ENCODE assay signal across 16 cellular contexts in the genomic region with DNA sequence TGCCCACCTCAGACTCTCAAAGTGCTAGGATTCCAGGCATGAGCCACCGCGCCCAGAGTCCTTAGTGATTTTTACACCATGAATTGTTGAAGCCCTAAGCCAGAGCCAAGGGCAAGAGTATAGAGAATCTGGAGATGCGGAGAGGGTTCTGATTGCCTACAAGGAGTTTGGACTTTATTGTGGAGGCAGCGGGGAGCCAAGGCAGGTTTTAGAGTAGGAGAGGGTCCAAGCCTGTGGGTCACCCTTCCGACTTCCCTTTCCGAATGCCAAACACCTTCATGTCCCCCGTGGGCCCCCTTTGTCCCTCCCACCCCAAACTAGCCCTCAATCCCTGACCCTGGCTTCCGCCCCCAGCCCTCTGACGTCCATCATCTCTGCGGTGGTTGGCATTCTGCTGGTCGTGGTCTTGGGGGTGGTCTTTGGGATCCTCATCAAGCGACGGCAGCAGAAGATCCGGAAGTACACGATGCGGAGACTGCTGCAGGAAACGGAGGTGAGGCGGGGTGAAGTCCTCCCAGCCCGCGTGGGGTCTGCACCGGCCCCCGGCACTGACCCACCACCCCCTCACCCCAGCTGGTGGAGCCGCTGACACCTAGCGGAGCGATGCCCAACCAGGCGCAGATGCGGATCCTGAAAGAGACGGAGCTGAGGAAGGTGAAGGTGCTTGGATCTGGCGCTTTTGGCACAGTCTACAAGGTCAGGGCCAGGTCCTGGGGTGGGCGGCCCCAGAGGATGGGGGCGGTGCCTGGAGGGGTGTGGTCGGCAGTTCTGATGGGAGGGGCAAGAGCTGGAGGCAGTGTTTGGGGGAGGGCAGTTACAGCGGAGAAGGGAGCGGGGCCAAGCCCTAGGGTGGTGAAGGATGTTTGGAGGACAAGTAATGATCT. TPM values are rescaled to one million over a fixed set of nuclear protein-coding genes. Genes with fewer than 3 reads are reported as not detected.
DNase-seq lines count a peak whose midpoint lies in the region; ATAC-seq and TF ChIP-seq lines count a peak whose summit lies in the region.
"Had no signal": no experiment of that assay in that cellular context is flagged by ENCODE, and none has a peak within 500 bp of the region (broad histone marks: within the 10 kb centered on the region; RNA-seq: fewer than 3 reads in every experiment).

No MANE protein-coding gene starts in this region.

- H3K27ac Mint-ChIP-seq in Calu3 (ENCODE audit: unreplicated experiment) (peak overlapping the region; percentile 28), GM23338 (0 out of 2 replicates have a peak overlapping the region, but pooled peaks have one; percentile 23), activated B cell treated with CpG ODN at 0.5 μM for 24 hours (no peak overlapping the region), memory B cell (no peak overlapping the region), osteocyte (ENCODE audit: unreplicated experiment) (no peak overlapping the region)
- H3K27ac Mint-ChIP-seq: naive thymus-derived CD8-positive, alpha-beta T cell had no signal

- CTCF ChIA-PET in Calu3 (lab: Charles Lee) (interaction anchor here (0.6 to 161.2 kb wide), 34 partner anchors 4 to 1387 kb away, joined by 3 to 42089 read pairs (median 5); a partner anchor contains a TSS), activated B cell treated with CpG ODN at 0.5 μM for 24 hours (lab: Charles Lee) (interaction anchor here (1.4 kb wide), 1 partner anchor 7 kb away, joined by 3 read pairs; a partner anchor contains a TSS)

- H3K79me2 ChIP-seq in GM23338 (replicated peaks; ENCODE audit: insufficient read depth) (no peaks in the 10 kb centered on the region), hepatocyte (no peaks in the 10 kb centered on the region)

- H2AFZ ChIP-seq in GM23338 (no peak overlapping the region), hepatocyte (no peak overlapping the region)

- intact Hi-C loops in Calu3 (cut with micrococcal nuclease; ENCODE audit: unreplicated experiment) (no loop called here), activated B cell treated with CpG ODN at 0.5 μM for 24 hours (cut with micrococcal nuclease) (no loop called here)

- no peaks in the 10 kb centered on the region for H3K9me3 ChIP-seq in hepatocyte (ENCODE audit: low read depth)
- H3K9me3 ChIP-seq: ascending aorta had no signal

- H3K27me3 Mint-ChIP-seq in Calu3 (ENCODE audit: unreplicated experiment) (no peaks in the 10 kb centered on the region), GM23338 (ENCODE audit: insufficient read depth, low read depth, poor library complexity) (peaks cover 25% of the 10 kb centered on the region), activated B cell treated with CpG ODN at 0.5 μM for 24 hours (no peaks in the 10 kb centered on the region), memory B cell (no peaks in the 10 kb centered on the region), osteocyte (ENCODE audit: unreplicated experiment) (no peaks in the 10 kb centered on the region)
- H3K27me3 Mint-ChIP-seq: naive thymus-derived CD8-positive, alpha-beta T cell had no signal

- peaks cover 100% of the 10 kb centered on the region for H3K36me3 Mint-ChIP-seq in Calu3 (ENCODE audit: insufficient read depth, unreplicated experiment)
- H3K36me3 Mint-ChIP-seq in GM23338 (ENCODE audit: low read depth) = peaks cover 91% of the 10 kb centered on the region
- peaks cover 23% of the 10 kb centered on the region for H3K36me3 Mint-ChIP-seq in activated B cell treated with CpG ODN at 0.5 μM for 24 hours (ENCODE audit: low read depth)
- peaks cover 17% of the 10 kb centered on the region for H3K36me3 Mint-ChIP-seq in memory B cell
- H3K36me3 Mint-ChIP-seq in osteocyte (ENCODE audit: unreplicated experiment) = peaks cover 27% of the 10 kb centered on the region

- H3K4me1 Mint-ChIP-seq in Calu3 (ENCODE audit: low read depth, unreplicated experiment) (peaks cover 38% of the 10 kb centered on the region), GM23338 (peaks cover 12% of the 10 kb centered on the region), activated B cell treated with CpG ODN at 0.5 μM for 24 hours (peaks cover 2% of the 10 kb centered on the region), memory B cell (peaks cover 4% of the 10 kb centered on the region), osteocyte (ENCODE audit: unreplicated experiment) (no peaks in the 10 kb centered on the region)

- TF ChIP-seq CTCF in Calu3 (IDR thresholded peaks at IDR 0.05; ENCODE audit: unreplicated experiment) (no peak), GM23338 (conservative IDR thresholded peaks at IDR 0.05; ENCODE audit: low read depth in 2 of 2) (peak in 1 of 2 experiments; percentile 11; a peak in 1 of 4 replicates), activated B cell treated with CpG ODN at 0.5 μM for 24 hours (IDR thresholded peaks at IDR 0.05) (no peak), hepatocyte (IDR thresholded peaks at IDR 0.05; ENCODE audit: poor library complexity) (no peak), osteocyte (IDR thresholded peaks at IDR 0.05) (no peak)

- H3F3A ChIP-seq in GM23338 (replicated peaks; ENCODE audit: low read depth) = peaks cover 28% of the 10 kb centered on the region

- ATAC-seq in GM23338 = peak; percentile 85
- peak; percentile 50 for ATAC-seq in activated B cell treated with CpG ODN at 0.5 μM for 24 hours (ENCODE audit: low read depth)
- ATAC-seq in memory B cell (ENCODE audit: low read depth) = peak; percentile 45

- H3K4me2 ChIP-seq in GM23338 (no peak overlapping the region), hepatocyte (no peak overlapping the region)

- H3K36me3 ChIP-seq in GM23338 (ENCODE audit: insufficient read depth) = peaks cover 24% of the 10 kb centered on the region
- H3K36me3 ChIP-seq in hepatocyte (replicated peaks; ENCODE audit: insufficient read depth, low read depth) = no peaks in the 10 kb centered on the region

- peak; percentile 75 for DNase-seq in Calu3
- DNase-seq in GM23338 (ENCODE audit: low spot score) = peak; percentile 79
- DNase-seq in activated B cell treated with CpG ODN at 0.5 μM for 24 hours = no peak
- no peak for DNase-seq in memory B cell (ENCODE audit: low spot score in 2 of 2)
- no peak for DNase-seq in HuH-7 (ENCODE audit: low spot score)
- DNase-seq in hepatocyte (ENCODE audit: low spot score) = no peak
- no peak for DNase-seq in osteocyte (ENCODE audit: extremely low spot score, unreplicated experiment)
- DNase-seq: activated CD8-positive, alpha-beta memory T cell treated with anti-CD3 and anti-CD28 coated beads, Interleukin-2, amount 50 U/mL, for 48 hours; islet precursor cell; MM.1S; NCI-H446; T-helper 9 cell had no signal

- H3K4me3 ChIP-seq in GM23338 (no peak overlapping the region), hepatocyte (no peak overlapping the region)
- H3K4me3 ChIP-seq: ascending aorta had no signal

- H3K27ac ChIP-seq in GM23338 (ENCODE audit: low read depth) (0 out of 2 replicates have a peak overlapping the region, but pooled peaks have one; percentile 9), hepatocyte (no peak overlapping the region)
- H3K27ac ChIP-seq: ascending aorta had no signal

- H3K9me3 Mint-ChIP-seq in Calu3 (ENCODE audit: low read depth, unreplicated experiment) = no peaks in the 10 kb centered on the region
- no peaks in the 10 kb centered on the region for H3K9me3 Mint-ChIP-seq in GM23338
- H3K9me3 Mint-ChIP-seq in activated B cell treated with CpG ODN at 0.5 μM for 24 hours = no peaks in the 10 kb centered on the region
- H3K9me3 Mint-ChIP-seq in memory B cell = no peaks in the 10 kb centered on the region
- H3K9me3 Mint-ChIP-seq in osteocyte (ENCODE audit: unreplicated experiment) = no peaks in the 10 kb centered on the region
- H3K9me3 Mint-ChIP-seq: naive thymus-derived CD8-positive, alpha-beta T cell had no signal

- peaks cover 6% of the 10 kb centered on the region; the same call in 1 of the 2 replicates for H4K20me1 ChIP-seq in GM23338 (replicated peaks; ENCODE audit: insufficient read depth)
- no peaks in the 10 kb centered on the region for H4K20me1 ChIP-seq in hepatocyte (ENCODE audit: insufficient read depth, poor library complexity, severe bottlenecking)

- H3K9me2 ChIP-seq in GM23338 (ENCODE audit: insufficient read depth) (no peaks in the 10 kb centered on the region), hepatocyte (replicated peaks; ENCODE audit: insufficient read depth) (no peaks in the 10 kb centered on the region)

- H3K4me3 Mint-ChIP-seq in Calu3 (ENCODE audit: low read depth, unreplicated experiment) = peak overlapping the region; percentile 0
- no peak overlapping the region for H3K4me3 Mint-ChIP-seq in GM23338
- H3K4me3 Mint-ChIP-seq in activated B cell treated with CpG ODN at 0.5 μM for 24 hours = no peak overlapping the region
- H3K4me3 Mint-ChIP-seq in memory B cell = no peak overlapping the region
- H3K4me3 Mint-ChIP-seq in osteocyte (ENCODE audit: unreplicated experiment) = no peak overlapping the region
- H3K4me3 Mint-ChIP-seq: naive thymus-derived CD8-positive, alpha-beta T cell had no signal

- no TSS peak for BruUV-seq in Calu3 (replicated peaks; lab: Mats Ljungman, UMichigan)

- POLR2A ChIA-PET in activated B cell treated with CpG ODN at 0.5 μM for 24 hours (lab: Charles Lee) = no interaction called here

- H3K4me1 ChIP-seq in GM23338 (ENCODE audit: insufficient read depth) (no peaks in the 10 kb centered on the region), hepatocyte (ENCODE audit: insufficient read depth) (no peaks in the 10 kb centered on the region)
- H3K4me1 ChIP-seq: ascending aorta had no signal

- H3K27me3 ChIP-seq in GM23338 (ENCODE audit: insufficient read depth) = no peaks in the 10 kb centered on the region
- no peaks in the 10 kb centered on the region for H3K27me3 ChIP-seq in hepatocyte
- H3K27me3 ChIP-seq: ascending aorta had no signal

- WGBS in hepatocyte (ENCODE audit: low lambda C conversion rate, missing lambda C conversion rate) = 92% methylated on average over 33 of the region's 34 CpGs

RNA-seq across cellular contexts. Expression of a gene that starts 7.1 kb away (rescaled TPM):
- total RNA-seq in Calu3 (2022) (2,121 and 2,217 TPM in 2 replicates), activated B cell treated with CpG ODN at 0.5 μM for 24 hours (42.2 and 45.7 TPM in 2 replicates), hepatocyte (37.2 and 72.6 TPM in 2 replicates), osteocyte (48.4 and 52.7 TPM in 2 replicates)
- 24.3 and 37.1 TPM in 2 replicates for total RNA-seq in GM23338 (2014; rRNA removed; shearing (Covaris generic))
- polyA plus RNA-seq in GM23338 (2016; fragmentation: Nextera tagmentation; extraction: Ambion mirVana) (91.8 and 106 TPM in 2 replicates), hepatocyte (129 and 133 TPM in 2 replicates)

RNA-seq across cellular contexts. Expression of a gene that starts 14.5 kb away (rescaled TPM):
- total RNA-seq in Calu3 (2022) = 2,531 and 2,746 TPM in 2 replicates
- 23.1 and 28.9 TPM in 2 replicates for total RNA-seq in GM23338 (2014; rRNA removed; shearing (Covaris generic))
- polyA plus RNA-seq in GM23338 (2016; fragmentation: Nextera tagmentation; extraction: Ambion mirVana) = 12.8 and 13.1 TPM in 2 replicates
- total RNA-seq in activated B cell treated with CpG ODN at 0.5 μM for 24 hours = 0.44 TPM in 1 of 2 replicates, not detected in the other
- total RNA-seq in hepatocyte = 19.0 and 22.8 TPM in 2 replicates
- 29.4 and 29.7 TPM in 2 replicates for polyA plus RNA-seq in hepatocyte
- 0.94 and 1.2 TPM in 2 replicates for total RNA-seq in osteocyte
- total RNA-seq: frontal cortex; naive thymus-derived CD8-positive, alpha-beta T cell; RPMI7951 had no signal
- polyA plus RNA-seq: naive thymus-derived CD8-positive, alpha-beta T cell had no signal

RNA-seq across cellular contexts. Expression of a gene that starts 23.3 kb away (rescaled TPM):
- 4,829 and 4,830 TPM in 2 replicates for total RNA-seq in Calu3 (2022)
- 193 and 196 TPM in 2 replicates for total RNA-seq in GM23338 (2014; rRNA removed; shearing (Covaris generic))
- polyA plus RNA-seq in GM23338 (2016; fragmentation: Nextera tagmentation; extraction: Ambion mirVana) = 44.9 and 46.2 TPM in 2 replicates
- 4.4 and 7.1 TPM in 2 replicates for total RNA-seq in activated B cell treated with CpG ODN at 0.5 μM for 24 hours
- 77.7 and 93.1 TPM in 2 replicates for total RNA-seq in hepatocyte
- 72.9 and 76.4 TPM in 2 replicates for polyA plus RNA-seq in hepatocyte
- total RNA-seq in osteocyte = 66.2 and 69.9 TPM in 2 replicates

RNA-seq across cellular contexts. Expression of a gene that starts 35.4 kb away (rescaled TPM):
- total RNA-seq in Calu3 (2022) (1,186 and 1,276 TPM in 2 replicates), activated B cell treated with CpG ODN at 0.5 μM for 24 hours (19.0 and 24.0 TPM in 2 replicates), hepatocyte (26.8 and 33.0 TPM in 2 replicates), osteocyte (33.8 and 35.3 TPM in 2 replicates)
- total RNA-seq in GM23338 (2014; rRNA removed; shearing (Covaris generic)) = 10.7 and 12.8 TPM in 2 replicates
- polyA plus RNA-seq in GM23338 (2016; fragmentation: Nextera tagmentation; extraction: Ambion mirVana) (7.0 and 8.2 TPM in 2 replicates), hepatocyte (35.4 and 35.6 TPM in 2 replicates)

RNA-seq across cellular contexts. Expression of a gene that starts 55.0 kb away (rescaled TPM):
- total RNA-seq in Calu3 (2022) (1.3 and 3.2 TPM in 2 replicates), activated B cell treated with CpG ODN at 0.5 μM for 24 hours (not detected in 2 replicates), hepatocyte (51.9 and 64.5 TPM in 2 replicates), osteocyte (1.9 and 2.4 TPM in 2 replicates)
- 1.9 and 2.3 TPM in 2 replicates for total RNA-seq in GM23338 (2014; rRNA removed; shearing (Covaris generic))
- polyA plus RNA-seq in GM23338 (2016; fragmentation: Nextera tagmentation; extraction: Ambion mirVana) (2.5 and 4.4 TPM in 2 replicates), hepatocyte (203 and 204 TPM in 2 replicates)
- total RNA-seq: RPMI7951 had no signal

Comparison
In these comparisons a context has a peak if more than half of its experiments do, and no peak if none do; other contexts are left out.
1. DNase-seq: peak in Calu3 (single experiment) and GM23338 (single experiment); none in activated B cell treated with CpG ODN at 0.5 μM for 24 hours (single experiment), memory B cell (0 of 2), HuH-7 (single experiment), hepatocyte (single experiment) and osteocyte (single experiment).
2. H3K27ac Mint-ChIP-seq: peak in Calu3 (single experiment) and GM23338 (single experiment); none in activated B cell treated with CpG ODN at 0.5 μM for 24 hours (single experiment), memory B cell (single experiment) and osteocyte (single experiment).
3. RNA of a gene that starts 7.1 kb away (total RNA-seq): 2,121 to 2,217 TPM in Calu3; 48.4 to 52.7 TPM in osteocyte, 42.2 to 45.7 TPM in activated B cell treated with CpG ODN at 0.5 μM for 24 hours, 37.2 to 72.6 TPM in hepatocyte and 24.3 to 37.1 TPM in GM23338; every median in the first group is over 10 times any median in the second.
4. RNA of a gene that starts 14.5 kb away (total RNA-seq): 2,531 to 2,746 TPM in Calu3; 23.1 to 28.9 TPM in GM23338, 19.0 to 22.8 TPM in hepatocyte, 0.94 to 1.2 TPM in osteocyte and 0.44 TPM in activated B cell treated with CpG ODN at 0.5 μM for 24 hours; every median in the first group is over 10 times any median in the second.
5. RNA of a gene that starts 23.3 kb away (total RNA-seq): 4,829 to 4,830 TPM in Calu3; 193 to 196 TPM in GM23338, 77.7 to 93.1 TPM in hepatocyte, 66.2 to 69.9 TPM in osteocyte and 4.4 to 7.1 TPM in activated B cell treated with CpG ODN at 0.5 μM for 24 hours; every median in the first group is over 10 times any median in the second.
6. Peak in every context shown above with its lines, with median percentiles within 50 percentile points of each other: ATAC-seq.